ENCODE assay signal across 8 cellular contexts in genomic region chr15:70014860-70015490, GRCh38.
DNase-seq lines count a peak whose midpoint lies in the region; ATAC-seq, FAIRE-seq and TF ChIP-seq lines count a peak whose summit lies in the region.

No MANE protein-coding gene starts in this region.

- no peak for TF ChIP-seq POLR2A in adrenal gland (IDR thresholded peaks at IDR 0.05)

- H3K27me3 Mint-ChIP-seq in natural killer cell (ENCODE audit: low read depth in 2 of 2) = peaks cover 35 to 38% of the 10 kb centered on the region in 2 donors

- H3K9me3 ChIP-seq in adrenal gland (replicated peaks in 1 of 3) = no peaks in the 10 kb centered on the region

- ATAC-seq in HG02981 (IDR thresholded peaks at IDR 0.05; ENCODE audit: unreplicated experiment) = peak; percentile 88
- no peak for ATAC-seq in natural killer cell

- no peaks in the 10 kb centered on the region for H3K9me3 Mint-ChIP-seq in natural killer cell

- H3K27me3 ChIP-seq in adrenal gland = no peaks in the 10 kb centered on the region

- H3K4me3 Mint-ChIP-seq in natural killer cell = no peak overlapping the region

- H3K27ac ChIP-seq in adrenal gland = no peak overlapping the region

- no peaks in the 10 kb centered on the region for H3K4me1 ChIP-seq in adrenal gland (replicated peaks in 1 of 2)

- FAIRE-seq in GM19239 (lab: Jason Lieb, UNC) = peak; percentile 100

- WGBS in adrenal gland, 4 donors = 41 to 60% (median 55%) methylated on average over 7 to 9 of the region's 9 CpGs

- peaks cover 0 to 10% of the 10 kb centered on the region in 2 donors for H3K4me1 Mint-ChIP-seq in natural killer cell

- no peak overlapping the region for H3K27ac Mint-ChIP-seq in natural killer cell

- peaks cover 6% of the 10 kb centered on the region for H3K36me3 Mint-ChIP-seq in natural killer cell

- no peaks in the 10 kb centered on the region for H3K36me3 ChIP-seq in adrenal gland (replicated peaks in 1 of 2)

- H3K4me3 ChIP-seq in adrenal gland = no peak overlapping the region

- intact Hi-C loops in natural killer cell (cut with micrococcal nuclease) = no loop called here
- intact Hi-C loops in adrenal gland (cut with DNase I) = no loop called here

- DNase-seq in DMS53 treated with DMSO at 0.1 percent for 48 hours (lab: John Stamatoyannopoulos, UW; ENCODE audit: unreplicated experiment) (peak; percentile 14), GM19239 (ENCODE audit: insufficient read length, low spot score) (peak; percentile 87), UCSD-AML1 (lab: John Stamatoyannopoulos, UW; ENCODE audit: unreplicated experiment) (peak; percentile 30), GM03348 (ENCODE audit: low spot score) (no peak), natural killer cell (no peak), NCI-H524 (lab: John Stamatoyannopoulos, UW) (no peak), adrenal gland (no peak)

- no peak for TF ChIP-seq CTCF in natural killer cell (IDR thresholded peaks at IDR 0.05)
- no peak for TF ChIP-seq CTCF in adrenal gland (IDR thresholded peaks at IDR 0.05)

Comparison
In these comparisons a context has a peak if more than half of its experiments do, and no peak if none do; other contexts are left out.
1. DNase-seq: peak in DMS53 treated with DMSO at 0.1 percent for 48 hours (single experiment), GM19239 (single experiment) and UCSD-AML1 (single experiment); none in GM03348 (single experiment), natural killer cell (single experiment), NCI-H524 (0 of 2) and adrenal gland (0 of 7).